In genomic region chr4:127482049-127482448, GRCh38 we compare ENCODE assay signal across 31 cellular contexts.
"Had no signal": no experiment of that assay in that cellular context is flagged by ENCODE, and none has a peak within 500 bp of the region (broad histone marks: within the 10 kb centered on the region; RNA-seq: fewer than 3 reads in every experiment).

No MANE protein-coding gene starts in this region.

- H3K27me3 Mint-ChIP-seq: activated B cell treated with CpG ODN at 0.5 μM for 24 hours; activated CD8-positive, alpha-beta T cell treated with anti-CD3 and anti-CD28 coated beads for 36 hours; activated naive CD4-positive, alpha-beta T cell treated with anti-CD3 and anti-CD28 coated beads, Interleukin-2, amount 10 ng/mL, durations not matched to agents 7 days and 5 days; activated naive CD8-positive, alpha-beta T cell treated with anti-CD3 and anti-CD28 coated beads, Interleukin-2, amount 10 ng/mL, durations not matched to agents 7 days and 5 days; brain; T-helper 17 cell had no signal

- H3K4me1 Mint-ChIP-seq: activated B cell treated with CpG ODN at 0.5 μM for 24 hours; activated naive CD4-positive, alpha-beta T cell treated with anti-CD3 and anti-CD28 coated beads, Interleukin-2, amount 10 ng/mL, durations not matched to agents 7 days and 5 days; activated naive CD8-positive, alpha-beta T cell treated with anti-CD3 and anti-CD28 coated beads, Interleukin-2, amount 10 ng/mL, durations not matched to agents 7 days and 5 days; T-helper 17 cell had no signal

- H3K9me3 Mint-ChIP-seq: activated B cell treated with CpG ODN at 0.5 μM for 24 hours; activated CD8-positive, alpha-beta T cell treated with anti-CD3 and anti-CD28 coated beads for 36 hours; activated naive CD4-positive, alpha-beta T cell treated with anti-CD3 and anti-CD28 coated beads, Interleukin-2, amount 10 ng/mL, durations not matched to agents 7 days and 5 days; activated naive CD4-positive, alpha-beta T cell treated with anti-CD3 and anti-CD28 coated beads, Interleukin-2, amount 50 U/mL, for 72 hours; activated naive CD8-positive, alpha-beta T cell treated with anti-CD3 and anti-CD28 coated beads, Interleukin-2, amount 10 ng/mL, durations not matched to agents 7 days and 5 days; activated T-helper 1 cell treated with anti-CD3 and anti-CD28 coated beads, Interleukin-12 subunit alpha, Interleukin-12 subunit beta, Interleukin-2, Interleukin-4 antibody, amounts not matched to agents 30 ng/mL and 10 ng/mL and 1 ng/mL, durations not matched to agents 14 hours and 24 hours and 36 hours; activated T-helper 2 cell treated with anti-CD3 and anti-CD28 coated beads, Interferon-gamma antibody, Interleukin-2, Interleukin-4, amounts not matched to agents 10 μg/mL and 5 μg/mL and 100 μg/mL, durations not matched to agents 14 hours and 24 hours and 36 hours; T-helper 2 cell treated with Interferon-gamma antibody and Interleukin-4, amounts not matched to agents 5 μg/mL and 100 μg/mL, for 36 hours had no signal

- FAIRE-seq: frontal cortex had no signal

- H3K36me3 ChIP-seq: ascending aorta, breast epithelium, cardiac muscle cell, colonic mucosa, esophagus muscularis mucosa, WERI-Rb-1 had no signal

- ATAC-seq: activated CD4-positive, CD25-positive, alpha-beta regulatory T cell treated with anti-CD3 and anti-CD28 coated beads, Interleukin-2, amount 50 U/mL, for 24 hours; activated CD8-positive, alpha-beta T cell treated with anti-CD3 and anti-CD28 coated beads for 36 hours; activated naive CD4-positive, alpha-beta T cell treated with anti-CD3 and anti-CD28 coated beads, Interleukin-2, amount 50 U/mL, for 72 hours; T-helper 17 cell had no signal

- H3K27me3 ChIP-seq: ascending aorta, breast epithelium, cardiac muscle cell, colonic mucosa, esophagus muscularis mucosa had no signal

- H3K4me3 Mint-ChIP-seq: activated B cell treated with CpG ODN at 0.5 μM for 24 hours; activated CD8-positive, alpha-beta T cell treated with anti-CD3 and anti-CD28 coated beads for 36 hours; activated naive CD4-positive, alpha-beta T cell treated with anti-CD3 and anti-CD28 coated beads, Interleukin-2, amount 10 ng/mL, durations not matched to agents 7 days and 5 days; activated naive CD8-positive, alpha-beta T cell treated with anti-CD3 and anti-CD28 coated beads, Interleukin-2, amount 10 ng/mL, durations not matched to agents 7 days and 5 days; activated T-helper 1 cell treated with anti-CD3 and anti-CD28 coated beads, Interleukin-12 subunit alpha, Interleukin-12 subunit beta, Interleukin-2, Interleukin-4 antibody, amounts not matched to agents 30 ng/mL and 10 ng/mL and 1 ng/mL, durations not matched to agents 14 hours and 24 hours and 36 hours; brain; T-helper 17 cell; T-helper 2 cell treated with Interferon-gamma antibody and Interleukin-4, amounts not matched to agents 5 μg/mL and 100 μg/mL, for 36 hours had no signal

- DNase-seq: activated B cell treated with CpG ODN at 0.5 μM for 24 hours; activated CD4-positive, alpha-beta T cell treated with anti-CD3 and anti-CD28 coated beads for 48 hours; activated CD4-positive, alpha-beta T cell treated with anti-CD3 and anti-CD28 coated beads, Interleukin-2, amount 50 U/mL, for 1 hour; activated CD4-positive, alpha-beta T cell treated with anti-CD3 and anti-CD28 coated beads, Interleukin-2, amount 50 U/mL, for 48 hours; activated CD8-positive, alpha-beta memory T cell treated with anti-CD3 and anti-CD28 coated beads for 24 hours; activated CD8-positive, alpha-beta T cell treated with anti-CD3 and anti-CD28 coated beads for 36 hours; activated effector memory CD4-positive, alpha-beta T cell treated with anti-CD3 and anti-CD28 coated beads, Interleukin-2, amount 50 U/mL, for 16 hours; activated naive CD4-positive, alpha-beta T cell treated with anti-CD3 and anti-CD28 coated beads, Interleukin-2, amount 10 ng/mL, durations not matched to agents 7 days and 5 days; activated naive CD8-positive, alpha-beta T cell treated with anti-CD3 and anti-CD28 coated beads, Interleukin-2, amount 10 ng/mL, durations not matched to agents 7 days and 5 days; activated T-cell treated with anti-CD3 and anti-CD28 coated beads, Interleukin-2, amount 50 U/mL, for 48 hours; central memory CD4-positive, alpha-beta T cell; cerebellar nuclear complex; colonic mucosa; effector CD8-positive, alpha-beta T cell; foreskin fibroblast; head of caudate nucleus; T-helper 1 cell; T-helper 17 cell; T1000; WERI-Rb-1 had no signal

- H3K4me1 ChIP-seq: ascending aorta, breast epithelium, colonic mucosa, esophagus muscularis mucosa had no signal

- H3K9me3 ChIP-seq: ascending aorta, breast epithelium, colonic mucosa, esophagus muscularis mucosa had no signal

- H3K4me3 ChIP-seq: ascending aorta, breast epithelium, cardiac muscle cell, colonic mucosa, esophagus muscularis mucosa had no signal

- H3K27ac Mint-ChIP-seq: activated B cell treated with CpG ODN at 0.5 μM for 24 hours; activated CD8-positive, alpha-beta T cell treated with anti-CD3 and anti-CD28 coated beads for 36 hours; activated naive CD4-positive, alpha-beta T cell treated with anti-CD3 and anti-CD28 coated beads, Interleukin-2, amount 10 ng/mL, durations not matched to agents 7 days and 5 days; activated naive CD4-positive, alpha-beta T cell treated with anti-CD3 and anti-CD28 coated beads, Interleukin-2, amount 50 U/mL, for 72 hours; activated naive CD8-positive, alpha-beta T cell treated with anti-CD3 and anti-CD28 coated beads, Interleukin-2, amount 10 ng/mL, durations not matched to agents 7 days and 5 days; activated T-helper 1 cell treated with anti-CD3 and anti-CD28 coated beads, Interleukin-12 subunit alpha, Interleukin-12 subunit beta, Interleukin-2, Interleukin-4 antibody, amounts not matched to agents 30 ng/mL and 10 ng/mL and 1 ng/mL, durations not matched to agents 14 hours and 24 hours and 36 hours; activated T-helper 2 cell treated with anti-CD3 and anti-CD28 coated beads, Interferon-gamma antibody, Interleukin-2, Interleukin-4, amounts not matched to agents 10 μg/mL and 5 μg/mL and 100 μg/mL, durations not matched to agents 14 hours and 24 hours and 36 hours; T-helper 17 cell; T-helper 2 cell treated with Interferon-gamma antibody and Interleukin-4, amounts not matched to agents 5 μg/mL and 100 μg/mL, for 36 hours had no signal

- H3K27ac ChIP-seq: ascending aorta, breast epithelium, cardiac muscle cell, colonic mucosa, esophagus muscularis mucosa, WERI-Rb-1 had no signal

- H3K36me3 Mint-ChIP-seq: activated naive CD4-positive, alpha-beta T cell treated with anti-CD3 and anti-CD28 coated beads, Interleukin-2, amount 10 ng/mL, durations not matched to agents 7 days and 5 days; activated naive CD4-positive, alpha-beta T cell treated with anti-CD3 and anti-CD28 coated beads, Interleukin-2, amount 50 U/mL, for 72 hours; activated naive CD8-positive, alpha-beta T cell treated with anti-CD3 and anti-CD28 coated beads, Interleukin-2, amount 10 ng/mL, durations not matched to agents 7 days and 5 days; brain had no signal
